Comparison of ENCODE assay signal across 8 cellular contexts in genomic region chr1:223712184-223712855, GRCh38. TPM values are rescaled to one million over a fixed set of nuclear protein-coding genes. Genes with fewer than 3 reads are reported as not detected.
DNase-seq lines count a peak whose midpoint lies in the region; ATAC-seq and TF ChIP-seq lines count a peak whose summit lies in the region.

TSS of gene CAPN2 (plus strand) at chr1:223712539. CDS start at chr1:223712641, 102 bp downstream.

- H3K36me3 Mint-ChIP-seq in activated naive CD8-positive, alpha-beta T cell treated with anti-CD3 and anti-CD28 coated beads, Interleukin-2, amount 50 U/mL, for 24 hours (ENCODE audit: low read depth) = peaks cover 5% of the 10 kb centered on the region
- H3K36me3 Mint-ChIP-seq in glutamatergic neuron (ENCODE audit: unreplicated experiment) = peaks cover 5% of the 10 kb centered on the region

- no peak within 1 kb of the TSS for H3K27ac ChIP-seq in HL-60 (replicated peaks)
- H3K27ac ChIP-seq in urinary bladder (ENCODE audit: low read depth) = peak within 1 kb of the TSS; percentile 95

- peaks cover 65% of the 10 kb centered on the region for H3K4me1 Mint-ChIP-seq in activated naive CD8-positive, alpha-beta T cell treated with anti-CD3 and anti-CD28 coated beads, Interleukin-2, amount 50 U/mL, for 24 hours
- H3K4me1 Mint-ChIP-seq in glutamatergic neuron (ENCODE audit: low read depth, unreplicated experiment) = no peaks in the 10 kb centered on the region

- H3K9me3 Mint-ChIP-seq in activated naive CD8-positive, alpha-beta T cell treated with anti-CD3 and anti-CD28 coated beads, Interleukin-2, amount 50 U/mL, for 24 hours = no peaks in the 10 kb centered on the region
- H3K9me3 Mint-ChIP-seq in glutamatergic neuron (ENCODE audit: unreplicated experiment) = peaks cover 2% of the 10 kb centered on the region

- no peak for TF ChIP-seq CTCF in HL-60 (IDR thresholded peaks at IDR 0.05; ENCODE audit: insufficient read depth, low read length)
- peak; percentile 27 for TF ChIP-seq CTCF in glutamatergic neuron (IDR thresholded peaks at IDR 0.05; ENCODE audit: partially characterized antibody, unreplicated experiment)

- ATAC-seq in GM19467 (IDR thresholded peaks at IDR 0.05; ENCODE audit: unreplicated experiment) = peak; percentile 55
- ATAC-seq in activated naive CD8-positive, alpha-beta T cell treated with anti-CD3 and anti-CD28 coated beads, Interleukin-2, amount 50 U/mL, for 24 hours = peak; percentile 51

- H3K4me3 Mint-ChIP-seq in activated naive CD8-positive, alpha-beta T cell treated with anti-CD3 and anti-CD28 coated beads, Interleukin-2, amount 50 U/mL, for 24 hours = peak within 1 kb of the TSS; percentile 87
- peak within 1 kb of the TSS; percentile 84 for H3K4me3 Mint-ChIP-seq in glutamatergic neuron (ENCODE audit: unreplicated experiment)

- peak within 1 kb of the TSS; percentile 85 for H3K27ac Mint-ChIP-seq in activated naive CD8-positive, alpha-beta T cell treated with anti-CD3 and anti-CD28 coated beads, Interleukin-2, amount 50 U/mL, for 24 hours
- H3K27ac Mint-ChIP-seq in glutamatergic neuron (ENCODE audit: unreplicated experiment) = no peak within 1 kb of the TSS

- H3K4me1 ChIP-seq in urinary bladder (ENCODE audit: insufficient read depth) = peaks cover 6% of the 10 kb centered on the region

- DNase-seq in DMS114 treated with DMSO at 0.1 percent for 48 hours (lab: John Stamatoyannopoulos, UW; ENCODE audit: unreplicated experiment) (peak; percentile 36), HL-60 (ENCODE audit: low read depth in 1 of 2, low spot score in 1 of 2) (peak; percentile 35 to 54), SK-N-DZ (ENCODE audit: low spot score) (peak; percentile 51), glutamatergic neuron (peak; percentile 81), nucleus accumbens (lab: John Stamatoyannopoulos, UW) (peak in 47 of 56 donors; percentile 25 to 84 (median 65))
- DNase-seq in activated naive CD8-positive, alpha-beta T cell treated with anti-CD3 and anti-CD28 coated beads, Interleukin-2, amount 50 U/mL, for 24 hours = peak; percentile 70

- no peaks in the 10 kb centered on the region for H3K27me3 Mint-ChIP-seq in activated naive CD8-positive, alpha-beta T cell treated with anti-CD3 and anti-CD28 coated beads, Interleukin-2, amount 50 U/mL, for 24 hours
- peaks cover 6% of the 10 kb centered on the region for H3K27me3 Mint-ChIP-seq in glutamatergic neuron (ENCODE audit: unreplicated experiment)

- H3K4me3 ChIP-seq in HL-60 (replicated peaks; ENCODE audit: insufficient read depth, low read length) (peak within 1 kb of the TSS; percentile 77), urinary bladder (ENCODE audit: low read depth, low read length) (peak within 1 kb of the TSS; percentile 78)

- under 1% methylated on average over 76 of the region's 76 CpGs for WGBS in urinary bladder

- peaks cover 3% of the 10 kb centered on the region for H3K27me3 ChIP-seq in HL-60 (ENCODE audit: insufficient read depth, poor library complexity, severe bottlenecking)

- H3K36me3 ChIP-seq in urinary bladder (ENCODE audit: insufficient read depth) = no peaks in the 10 kb centered on the region

RNA-seq across cellular contexts. Expression of gene CAPN2, which starts in this region (rescaled TPM):
- 38.3 and 39.7 TPM in 2 replicates for polyA plus RNA-seq in SK-N-DZ (2014; cell fraction: cytosol; rRNA removed)
- 44.2 and 50.2 TPM in 2 replicates for polyA plus RNA-seq in SK-N-DZ (2014; cell fraction: nucleus; rRNA removed)
- total RNA-seq in glutamatergic neuron (ENCODE audit: unreplicated experiment) (25.6 TPM), urinary bladder (117 TPM)
- 91.4 TPM for polyA plus RNA-seq in urinary bladder
